ENCODE assay signal across 1 cellular context in the genomic region with DNA sequence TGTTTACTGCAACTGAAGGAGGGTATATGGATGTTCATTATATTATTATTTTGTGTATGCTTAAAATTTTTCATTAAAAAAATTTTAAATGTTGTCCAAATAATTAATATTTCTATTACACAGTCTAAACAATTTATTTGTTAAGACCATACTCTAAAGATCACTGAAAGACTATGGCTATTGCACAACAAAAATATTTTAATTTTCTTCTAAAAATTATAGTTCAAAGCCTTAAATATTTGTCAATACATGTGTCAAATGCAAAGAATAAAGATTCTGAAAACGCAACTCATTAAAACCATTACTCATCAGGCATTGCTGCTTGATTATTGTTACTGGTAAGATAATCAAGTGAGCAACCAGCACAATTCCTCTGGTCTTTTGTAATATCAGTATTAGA.
TF ChIP-seq lines count a peak whose summit lies in the region.

No MANE protein-coding gene starts in this region.

TF ChIP-seq in WTC11, 78 proteins besides CTCF, POLR2A, EP300 and RAD21 (continued from another document):
- TF ChIP-seq, protein P1, sequence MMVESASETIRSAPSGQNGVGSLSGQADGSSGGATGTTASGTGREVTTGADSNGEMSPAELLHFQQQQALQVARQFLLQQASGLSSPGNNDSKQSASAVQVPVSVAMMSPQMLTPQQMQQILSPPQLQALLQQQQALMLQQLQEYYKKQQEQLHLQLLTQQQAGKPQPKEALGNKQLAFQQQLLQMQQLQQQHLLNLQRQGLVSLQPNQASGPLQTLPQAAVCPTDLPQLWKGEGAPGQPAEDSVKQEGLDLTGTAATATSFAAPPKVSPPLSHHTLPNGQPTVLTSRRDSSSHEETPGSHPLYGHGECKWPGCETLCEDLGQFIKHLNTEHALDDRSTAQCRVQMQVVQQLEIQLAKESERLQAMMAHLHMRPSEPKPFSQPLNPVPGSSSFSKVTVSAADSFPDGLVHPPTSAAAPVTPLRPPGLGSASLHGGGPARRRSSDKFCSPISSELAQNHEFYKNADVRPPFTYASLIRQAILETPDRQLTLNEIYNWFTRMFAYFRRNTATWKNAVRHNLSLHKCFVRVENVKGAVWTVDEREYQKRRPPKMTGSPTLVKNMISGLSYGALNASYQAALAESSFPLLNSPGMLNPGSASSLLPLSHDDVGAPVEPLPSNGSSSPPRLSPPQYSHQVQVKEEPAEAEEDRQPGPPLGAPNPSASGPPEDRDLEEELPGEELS (CRISPR knock-in tag; IDR thresholded peaks at IDR 0.05): no peak
- no peak for TF ChIP-seq MXD4 (CRISPR knock-in tag; IDR thresholded peaks at IDR 0.05; ENCODE audit: borderline replicate concordance)
- TF ChIP-seq ZNF232 (CRISPR knock-in tag; IDR thresholded peaks at IDR 0.05): no peak
TF ChIP-seq in WTC11: peak in this region for 0.
